10 cellular contexts compared by ENCODE assay signal in the genomic region with DNA sequence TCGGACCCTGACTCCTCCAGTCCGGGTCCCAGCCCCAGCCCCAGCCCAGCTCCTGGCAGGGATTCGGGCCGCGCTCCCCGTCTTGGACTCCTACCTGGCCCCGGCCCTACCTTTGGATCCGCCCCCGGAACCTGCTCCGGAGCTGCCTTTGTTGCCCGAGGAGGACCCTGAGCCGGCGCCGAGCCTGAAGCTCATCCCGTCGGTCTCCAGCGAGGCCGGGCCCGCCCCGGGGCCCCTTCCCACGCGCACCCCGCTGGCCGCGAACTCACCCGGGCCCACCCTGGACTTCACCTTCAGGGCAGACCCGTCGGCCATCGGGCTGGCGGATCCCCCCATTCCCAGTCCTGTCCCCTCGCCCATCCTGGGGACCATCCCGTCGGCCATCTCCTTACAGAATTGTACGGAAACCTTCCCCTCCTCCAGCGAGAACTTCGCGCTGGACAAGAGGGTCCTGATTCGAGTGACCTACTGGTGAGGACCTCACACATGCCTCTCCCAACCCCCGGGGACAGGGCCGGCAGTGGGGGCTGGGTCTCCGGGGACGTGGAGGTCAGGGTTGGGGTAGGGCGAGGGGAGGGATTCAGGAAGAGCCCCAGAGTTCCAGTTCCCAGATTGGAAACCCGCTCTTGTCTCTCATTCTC. TPM values are rescaled to one million over a fixed set of nuclear protein-coding genes. Genes with fewer than 3 reads are reported as not detected.
DNase-seq lines count a peak whose midpoint lies in the region; ATAC-seq and TF ChIP-seq lines count a peak whose summit lies in the region.
"Had no signal": no experiment of that assay in that cellular context is flagged by ENCODE, and none has a peak within 500 bp of the region (broad histone marks: within the 10 kb centered on the region; RNA-seq: fewer than 3 reads in every experiment).

No MANE protein-coding gene starts in this region.

- H3K27ac Mint-ChIP-seq in activated CD8-positive, alpha-beta memory T cell treated with anti-CD3 and anti-CD28 coated beads, Interleukin-2, amount 10 ng/mL, durations not matched to agents 7 days and 5 days = no peak overlapping the region
- H3K27ac Mint-ChIP-seq in activated naive CD8-positive, alpha-beta T cell = no peak overlapping the region

- no peak for DNase-seq in activated CD8-positive, alpha-beta memory T cell treated with anti-CD3 and anti-CD28 coated beads, Interleukin-2, amount 10 ng/mL, durations not matched to agents 7 days and 5 days
- DNase-seq in activated CD8-positive, alpha-beta memory T cell treated with anti-CD3 and anti-CD28 coated beads for 24 hours = no peak
- DNase-seq in left lung (peak in 1 of 2 donors; percentile 80), KG1 (lab: John Stamatoyannopoulos, UW) (no peak)
- DNase-seq: COR-L47 had no signal

- no peaks in the 10 kb centered on the region for H3K36me3 Mint-ChIP-seq in activated CD8-positive, alpha-beta memory T cell treated with anti-CD3 and anti-CD28 coated beads, Interleukin-2, amount 10 ng/mL, durations not matched to agents 7 days and 5 days
- no peaks in the 10 kb centered on the region for H3K36me3 Mint-ChIP-seq in activated naive CD8-positive, alpha-beta T cell

- no peak for TF ChIP-seq CTCF in left lung (IDR thresholded peaks at IDR 0.05)

- ATAC-seq in activated CD8-positive, alpha-beta memory T cell treated with anti-CD3 and anti-CD28 coated beads, Interleukin-2, amount 10 ng/mL, durations not matched to agents 7 days and 5 days = no peak
- ATAC-seq in left lung (peak; percentile 21), GM18519 (IDR thresholded peaks at IDR 0.05; ENCODE audit: low FRiP score, unreplicated experiment) (no peak), HG02588 (IDR thresholded peaks at IDR 0.05; ENCODE audit: unreplicated experiment) (no peak)

- H3K4me3 Mint-ChIP-seq in activated CD8-positive, alpha-beta memory T cell treated with anti-CD3 and anti-CD28 coated beads, Interleukin-2, amount 10 ng/mL, durations not matched to agents 7 days and 5 days = peak overlapping the region; percentile 32
- H3K4me3 Mint-ChIP-seq in activated naive CD8-positive, alpha-beta T cell = peak overlapping the region; percentile 83

- H3K4me3 ChIP-seq in left lung = no peak overlapping the region
- peak overlapping the region in 4 of 5 donors; percentile 22 to 53 (median 37) for H3K4me3 ChIP-seq in subcutaneous abdominal adipose tissue (ENCODE audit: low read depth in 1 of 5, low read length in 5 of 5)
- H3K4me3 ChIP-seq: K562 had no signal

- peaks cover 5 to 16% of the 10 kb centered on the region in 2 donors for H3K4me1 ChIP-seq in left lung
- H3K4me1 ChIP-seq in subcutaneous abdominal adipose tissue (ENCODE audit: control insufficient read depth in 5 of 5, insufficient read depth in 5 of 5, low read length in 5 of 5) = peaks cover 0 to 19% (median 17%) of the 10 kb centered on the region in 5 donors

- no peaks in the 10 kb centered on the region for H3K9me3 ChIP-seq in left lung
- H3K9me3 ChIP-seq in subcutaneous abdominal adipose tissue (ENCODE audit: control insufficient read depth in 5 of 5, low read length in 5 of 5) = peaks cover 0 to 5% (median 0%) of the 10 kb centered on the region in 5 donors

- peaks cover 56% of the 10 kb centered on the region for H3K27me3 Mint-ChIP-seq in activated CD8-positive, alpha-beta memory T cell treated with anti-CD3 and anti-CD28 coated beads, Interleukin-2, amount 10 ng/mL, durations not matched to agents 7 days and 5 days
- peaks cover 19% of the 10 kb centered on the region for H3K27me3 Mint-ChIP-seq in activated naive CD8-positive, alpha-beta T cell

- peaks cover 10% of the 10 kb centered on the region for H3K4me1 Mint-ChIP-seq in activated CD8-positive, alpha-beta memory T cell treated with anti-CD3 and anti-CD28 coated beads, Interleukin-2, amount 10 ng/mL, durations not matched to agents 7 days and 5 days
- peaks cover 9% of the 10 kb centered on the region for H3K4me1 Mint-ChIP-seq in activated naive CD8-positive, alpha-beta T cell (ENCODE audit: low read depth)

- H3K27ac ChIP-seq in left lung (no peak overlapping the region), subcutaneous abdominal adipose tissue (ENCODE audit: low read depth, low read length) (no peak overlapping the region)

- no peak overlapping the region for H3K9ac ChIP-seq in subcutaneous abdominal adipose tissue (ENCODE audit: low read length in 5 of 5)

- H3K9me3 Mint-ChIP-seq in activated CD8-positive, alpha-beta memory T cell treated with anti-CD3 and anti-CD28 coated beads, Interleukin-2, amount 10 ng/mL, durations not matched to agents 7 days and 5 days (ENCODE audit: low read depth) = no peaks in the 10 kb centered on the region
- H3K9me3 Mint-ChIP-seq in activated naive CD8-positive, alpha-beta T cell (ENCODE audit: low read depth) = no peaks in the 10 kb centered on the region

- H3K36me3 ChIP-seq in left lung (no peaks in the 10 kb centered on the region), subcutaneous abdominal adipose tissue (ENCODE audit: control insufficient read depth in 5 of 5, insufficient read depth in 5 of 5, low read length in 5 of 5) (no peaks in the 10 kb centered on the region)

- H3K27me3 ChIP-seq in left lung (peaks cover 45 to 86% of the 10 kb centered on the region in 2 donors), subcutaneous abdominal adipose tissue (ENCODE audit: control insufficient read depth in 5 of 5, insufficient read depth in 4 of 5, low read length in 5 of 5) (peaks cover 28 to 47% (median 40%) of the 10 kb centered on the region in 5 donors)

- CTCF ChIA-PET in activated CD8-positive, alpha-beta memory T cell treated with anti-CD3 and anti-CD28 coated beads, Interleukin-2, amount 10 ng/mL, durations not matched to agents 7 days and 5 days (lab: Charles Lee) = interaction anchor here (0.7 to 1.1 kb wide), 3 partner anchors 10 to 18 kb away, joined by 3 to 4 read pairs (median 3); partner anchors contain the start of gene EID2B

- intact Hi-C loops in left lung (cut with DNase I) = no loop called here

RNA-seq across cellular contexts. Expression of gene SELENOV, which starts 0.7 kb away (rescaled TPM):
- not detected for total RNA-seq in activated CD8-positive, alpha-beta memory T cell treated with anti-CD3 and anti-CD28 coated beads, Interleukin-2, amount 10 ng/mL, durations not matched to agents 7 days and 5 days
- not detected for total RNA-seq in left lung

RNA-seq across cellular contexts. Expression of gene DLL3, which starts 16.9 kb away (rescaled TPM):
- total RNA-seq in activated CD8-positive, alpha-beta memory T cell treated with anti-CD3 and anti-CD28 coated beads, Interleukin-2, amount 10 ng/mL, durations not matched to agents 7 days and 5 days = under 1 TPM; 0.26 to 0.98 TPM
- under 1 TPM in 1 of 2 donors, not detected in 1; 0.12 TPM for total RNA-seq in left lung

RNA-seq across cellular contexts. Expression of gene EID2B, which starts 17.0 kb away (rescaled TPM):
- total RNA-seq in activated CD8-positive, alpha-beta memory T cell treated with anti-CD3 and anti-CD28 coated beads, Interleukin-2, amount 10 ng/mL, durations not matched to agents 7 days and 5 days = 1 to 10 TPM; 4.7 to 7.4 TPM
- total RNA-seq in left lung = 1 to 10 TPM; 2.0 to 3.0 TPM

RNA-seq across cellular contexts. Expression of gene EID2, which starts 24.3 kb away (rescaled TPM):
- 10 to 100 TPM; 15.1 to 16.3 TPM for total RNA-seq in activated CD8-positive, alpha-beta memory T cell treated with anti-CD3 and anti-CD28 coated beads, Interleukin-2, amount 10 ng/mL, durations not matched to agents 7 days and 5 days
- 10 to 100 TPM; 16.6 to 16.8 TPM for total RNA-seq in left lung

RNA-seq across cellular contexts. Expression of gene TIMM50, which starts 35.0 kb away (rescaled TPM):
- total RNA-seq in activated CD8-positive, alpha-beta memory T cell treated with anti-CD3 and anti-CD28 coated beads, Interleukin-2, amount 10 ng/mL, durations not matched to agents 7 days and 5 days = 10 to 100 TPM; 59.6 to 83.9 TPM
- total RNA-seq in left lung = 10 to 100 TPM; 46.0 to 60.3 TPM

Comparison
In these comparisons a context has a peak if more than half of its experiments do, and no peak if none do; other contexts are left out.
1. H3K4me3 ChIP-seq: peak in subcutaneous abdominal adipose tissue (4 of 5); none in left lung (0 of 2).